Comparison of ENCODE assay signal across 8 cellular contexts in the genomic region with DNA sequence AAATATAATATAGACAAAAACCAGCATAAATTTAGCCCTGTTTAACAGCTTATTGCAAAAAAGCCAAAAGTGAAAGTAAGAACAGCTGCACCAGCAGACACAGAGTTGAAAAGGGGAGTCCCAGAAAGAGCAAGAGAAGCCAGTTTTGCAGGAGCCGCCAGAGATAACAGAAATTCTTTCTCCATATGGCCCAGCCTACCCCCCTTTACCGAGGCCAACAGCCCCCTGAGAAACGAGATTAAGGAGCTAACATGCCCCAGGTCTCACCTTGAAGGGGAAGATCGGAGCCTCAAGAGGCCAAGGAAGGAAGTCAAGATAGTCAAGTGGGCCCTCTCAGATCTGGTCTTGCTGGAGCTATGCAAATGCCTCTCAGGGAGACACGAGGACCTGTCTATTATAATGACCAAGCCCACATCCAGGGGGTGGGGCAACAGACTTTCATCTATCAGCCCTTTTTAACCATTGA. TPM values are rescaled to one million over a fixed set of nuclear protein-coding genes. Genes with fewer than 3 reads are reported as not detected.
DNase-seq lines count a peak whose midpoint lies in the region; ATAC-seq and TF ChIP-seq lines count a peak whose summit lies in the region.

No MANE protein-coding gene starts in this region.

- no peaks in the 10 kb centered on the region for H3K27me3 ChIP-seq in BLaER1 treated with 17β-estradiol and CSF1 and Interleukin-3, amounts not matched to agents 10 nM and 100 nM
- H3K27me3 ChIP-seq in body of pancreas: no peaks in the 10 kb centered on the region
- no peaks in the 10 kb centered on the region for H3K27me3 ChIP-seq in trophoblast cell (ENCODE audit: insufficient read depth, low read length)

- 1 to 3% methylated on average over 5 of the region's 5 CpGs for WGBS in body of pancreas, 2 donors
- WGBS in trophoblast cell (ENCODE audit: extremely low coverage, insufficient coverage, insufficient read length): no CpG with 5 or more reads among the region's 5 CpGs

- no peak overlapping the region for H2BK5ac ChIP-seq in trophoblast cell (ENCODE audit: low read depth, low read length, poor library complexity)

- H2AK5ac ChIP-seq in trophoblast cell (ENCODE audit: low read length): no peak overlapping the region

- peak; percentile 62 for ATAC-seq in GM19324 (IDR thresholded peaks at IDR 0.05; ENCODE audit: low FRiP score, unreplicated experiment)
- ATAC-seq in HG03432 (IDR thresholded peaks at IDR 0.05; ENCODE audit: unreplicated experiment): peak; percentile 63
- no peak for ATAC-seq in body of pancreas
- ATAC-seq in sciatic nerve: no peak

- H3K4ac ChIP-seq in trophoblast cell (ENCODE audit: low read depth, low read length): no peak overlapping the region

- H3K4me2 ChIP-seq in BLaER1 treated with 17β-estradiol and CSF1 and Interleukin-3, amounts not matched to agents 10 nM and 100 nM: peak overlapping the region; percentile 77 to 95 (median 91)
- peak overlapping the region; percentile 3 for H3K4me2 ChIP-seq in trophoblast cell (ENCODE audit: low read length)

- H3K9ac ChIP-seq in BLaER1 treated with 17β-estradiol and CSF1 and Interleukin-3, amounts not matched to agents 10 nM and 100 nM: peak overlapping the region; percentile 58 to 75 (median 70)
- no peak overlapping the region for H3K9ac ChIP-seq in trophoblast cell (ENCODE audit: low read length)

- peaks cover 20% of the 10 kb centered on the region for H3K4me1 Mint-ChIP-seq in progenitor cell of endocrine pancreas (ENCODE audit: low read depth)

- H4K91ac ChIP-seq in trophoblast cell (ENCODE audit: low read depth, low read length): no peak overlapping the region

- no peak overlapping the region for H3K14ac ChIP-seq in trophoblast cell (ENCODE audit: low read length)

- no peak overlapping the region for H2BK120ac ChIP-seq in trophoblast cell (ENCODE audit: insufficient read depth, low read length, poor library complexity)

- peak overlapping the region; percentile 40 to 62 (median 54) for H3K4me3 ChIP-seq in BLaER1 treated with 17β-estradiol and CSF1 and Interleukin-3, amounts not matched to agents 10 nM and 100 nM
- no peak overlapping the region for H3K4me3 ChIP-seq in body of pancreas
- no peak overlapping the region for H3K4me3 ChIP-seq in trophoblast cell (ENCODE audit: low read depth, low read length)

- H2BK12ac ChIP-seq in trophoblast cell (ENCODE audit: low read length): no peak overlapping the region

- intact Hi-C loops in body of pancreas (cut with DNase I) (no loop called here), sciatic nerve (cut with DNase I) (no loop called here)

- H4K8ac ChIP-seq in trophoblast cell (ENCODE audit: low read depth, low read length): peak overlapping the region; percentile 7

- peaks cover 16 to 33% (median 24%) of the 10 kb centered on the region in 10 experiments for H3K4me1 ChIP-seq in BLaER1 treated with 17β-estradiol and CSF1 and Interleukin-3, amounts not matched to agents 10 nM and 100 nM
- peaks cover 56% of the 10 kb centered on the region for H3K4me1 ChIP-seq in body of pancreas
- H3K4me1 ChIP-seq in trophoblast cell (ENCODE audit: control insufficient read depth in 1 of 2, insufficient read depth in 2 of 2, low read length in 2 of 2): peaks cover 0 to 7% of the 10 kb centered on the region in 2 experiments

- peaks cover 11% of the 10 kb centered on the region for H3K9me3 Mint-ChIP-seq in progenitor cell of endocrine pancreas (ENCODE audit: low read depth)

- no peak overlapping the region for H2AFZ ChIP-seq in trophoblast cell (ENCODE audit: insufficient read depth, low read length, poor library complexity)

- H3K4me3 Mint-ChIP-seq in progenitor cell of endocrine pancreas (ENCODE audit: low read depth): no peak overlapping the region

- TF ChIP-seq POLR2A in body of pancreas (IDR thresholded peaks at IDR 0.05): no peak

- no peak overlapping the region for H3K18ac ChIP-seq in trophoblast cell (ENCODE audit: low read length)

- H3K36me3 Mint-ChIP-seq in progenitor cell of endocrine pancreas (ENCODE audit: insufficient read depth): peaks cover 7% of the 10 kb centered on the region

- peaks cover 0 to 11% (median 0%) of the 10 kb centered on the region in 11 experiments; a peak in 5 of 22 replicates for H3K36me3 ChIP-seq in BLaER1 treated with 17β-estradiol and CSF1 and Interleukin-3, amounts not matched to agents 10 nM and 100 nM
- H3K36me3 ChIP-seq in body of pancreas (replicated peaks in 1 of 2; ENCODE audit: insufficient read depth in 1 of 2, low read depth in 2 of 2) (no peaks in the 10 kb centered on the region), trophoblast cell (ENCODE audit: control insufficient read depth in 1 of 2, insufficient read depth in 2 of 2, low read length in 2 of 2) (no peaks in the 10 kb centered on the region)

- H3K27ac ChIP-seq in BLaER1 treated with 17β-estradiol and CSF1 and Interleukin-3, amounts not matched to agents 10 nM and 100 nM: peak overlapping the region in 10 of 11 experiments; percentile 40 to 81 (median 66); a peak in 19 of 22 replicates
- H3K27ac ChIP-seq in body of pancreas (peak overlapping the region; percentile 12 to 76 (median 56)), trophoblast cell (ENCODE audit: low read depth, low read length) (no peak overlapping the region)

- DNase-seq in body of pancreas: peak in 2 of 4 donors; percentile 29 to 31
- no peak for DNase-seq in trophoblast cell
- DNase-seq in sciatic nerve (ENCODE audit: low spot score): no peak
- DNase-seq in anterior cingulate cortex (lab: John Stamatoyannopoulos, UW): no peak
- DNase-seq in progenitor cell of endocrine pancreas (ENCODE audit: low spot score, unreplicated experiment): no peak

- no peaks in the 10 kb centered on the region; a peak in 1 of 22 replicates for H4K20me1 ChIP-seq in BLaER1 treated with 17β-estradiol and CSF1 and Interleukin-3, amounts not matched to agents 10 nM and 100 nM

- peaks cover 3% of the 10 kb centered on the region for H3K79me2 ChIP-seq in trophoblast cell (ENCODE audit: control insufficient read depth, insufficient read depth, low read length, poor library complexity)

- no peaks in the 10 kb centered on the region for H3K27me3 Mint-ChIP-seq in progenitor cell of endocrine pancreas

- no peak overlapping the region for H4K12ac ChIP-seq in trophoblast cell (ENCODE audit: low read depth, low read length)

- TF ChIP-seq CTCF in body of pancreas (IDR thresholded peaks at IDR 0.05) (no peak), progenitor cell of endocrine pancreas (IDR thresholded peaks at IDR 0.05; ENCODE audit: unreplicated experiment) (no peak)

- H3K23ac ChIP-seq in trophoblast cell (ENCODE audit: low read length): no peak overlapping the region

- H3K9me3 ChIP-seq in BLaER1 treated with 17β-estradiol and CSF1 and Interleukin-3, amounts not matched to agents 10 nM and 100 nM (replicated peaks in 1 of 11): peaks cover 14 to 33% (median 20%) of the 10 kb centered on the region in 11 experiments; a peak in 21 of 22 replicates
- H3K9me3 ChIP-seq in body of pancreas: no peaks in the 10 kb centered on the region
- H3K9me3 ChIP-seq in trophoblast cell (ENCODE audit: insufficient read depth, low read depth, low read length): no peaks in the 10 kb centered on the region

- no peak overlapping the region for H3K27ac Mint-ChIP-seq in progenitor cell of endocrine pancreas

- H3K79me1 ChIP-seq in trophoblast cell (ENCODE audit: low read length): peaks cover 5% of the 10 kb centered on the region

RNA-seq across cellular contexts. Expression of gene ACOX3, which starts 4.8 kb away (rescaled TPM):
- 10 to 100 TPM; 18.4 to 23.4 TPM for total RNA-seq in body of pancreas
- 21.5 and 23.3 TPM in 2 replicates for polyA plus RNA-seq in trophoblast cell (2013)
- 27.8 TPM for total RNA-seq in sciatic nerve
- 22.6 and 25.3 TPM in 2 replicates for total RNA-seq in progenitor cell of endocrine pancreas

RNA-seq across cellular contexts. Expression of gene TRMT44, which starts 4.9 kb away (rescaled TPM):
- total RNA-seq in body of pancreas (10 to 100 TPM; 13.2 to 60.0 TPM), sciatic nerve (28.1 TPM), progenitor cell of endocrine pancreas (29.1 and 31.0 TPM in 2 replicates)
- 16.7 and 17.7 TPM in 2 replicates for polyA plus RNA-seq in trophoblast cell (2013)

Comparison
In these comparisons a context has a peak if more than half of its experiments do, and no peak if none do; other contexts are left out.
1. H3K4me3 ChIP-seq: peak in BLaER1 treated with 17β-estradiol and CSF1 and Interleukin-3, amounts not matched to agents 10 nM and 100 nM (10 of 10); none in body of pancreas (0 of 2) and trophoblast cell (single experiment).
2. ATAC-seq: peak in GM19324 (single experiment) and HG03432 (single experiment); none in body of pancreas (single experiment) and sciatic nerve (single experiment).